Comparison of ENCODE assay signal across 21 cellular contexts in the genomic region with DNA sequence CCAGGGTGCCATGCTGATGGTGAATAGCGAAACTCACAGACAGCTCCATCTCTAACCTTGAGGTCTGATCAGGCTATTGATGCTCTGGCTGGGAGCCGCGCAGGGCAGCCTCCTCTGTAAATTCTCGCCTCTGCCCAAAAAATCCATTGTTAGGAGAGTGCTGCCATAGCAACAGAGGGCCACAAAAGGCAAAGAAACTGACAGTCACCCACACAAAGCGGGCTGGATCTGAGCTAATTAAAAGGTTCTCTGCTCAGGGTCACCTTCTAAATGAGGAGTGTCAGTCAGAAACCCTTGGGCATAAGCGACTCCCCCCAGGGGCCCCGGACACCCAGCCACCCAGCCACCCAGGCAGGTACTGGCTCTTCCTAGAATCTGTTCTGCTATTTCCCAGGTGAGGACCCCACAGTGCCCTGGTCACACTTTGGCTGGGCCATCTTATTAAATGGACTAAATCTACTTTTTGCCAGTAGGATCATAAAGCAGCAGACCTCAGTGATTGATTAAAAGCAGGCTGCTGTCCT.
"Had no signal": no experiment of that assay in that cellular context is flagged by ENCODE, and none has a peak within 500 bp of the region (broad histone marks: within the 10 kb centered on the region; RNA-seq: fewer than 3 reads in every experiment).

No MANE protein-coding gene starts in this region.

- H3K4me3 ChIP-seq: coronary artery, esophagus squamous epithelium, gastroesophageal sphincter, left ventricle myocardium inferior, lower lobe of right lung, stomach, thoracic aorta, transverse colon had no signal

- H3K36me3 ChIP-seq: esophagus squamous epithelium, gastroesophageal sphincter, left ventricle myocardium inferior, lower lobe of right lung, neutrophil, stomach, thoracic aorta, transverse colon had no signal

- ATAC-seq: effector memory CD8-positive, alpha-beta T cell; gastroesophageal sphincter; lower lobe of right lung; natural killer cell treated with Interleukin-12 subunit alpha and Interleukin-12 subunit beta and Interleukin-15 and Interleukin-18, amount 100 ng/mL, for 72 hours; right cardiac atrium had no signal

- H3K9me3 ChIP-seq: esophagus squamous epithelium, gastroesophageal sphincter, lower lobe of right lung, neutrophil, thoracic aorta, transverse colon had no signal

- H3K4me1 ChIP-seq: esophagus squamous epithelium, gastroesophageal sphincter, left ventricle myocardium inferior, lower lobe of right lung, stomach, transverse colon had no signal

- H3K27ac ChIP-seq: coronary artery, epithelial cell of prostate, esophagus squamous epithelium, gastroesophageal sphincter, left ventricle myocardium inferior, lower lobe of right lung, neutrophil, stomach, thoracic aorta, transverse colon had no signal

- DNase-seq: effector memory CD8-positive, alpha-beta T cell; esophagus squamous epithelium; foreskin fibroblast; glutamatergic neuron; left ventricle myocardium inferior; lower lobe of right lung; midbrain; posterior cingulate gyrus; right cardiac atrium; small intestine; stimulated activated CD4-positive, alpha-beta T cell treated with anti-CD3 and anti-CD28 coated beads, Interleukin-12 subunit alpha, Interleukin-12 subunit beta, amount 100 ng/mL, for 4 hours; stimulated activated naive CD4-positive, alpha-beta T cell; stomach; substantia nigra; transverse colon had no signal

- H3K27me3 ChIP-seq: esophagus squamous epithelium, gastroesophageal sphincter, neutrophil, stomach, transverse colon had no signal
